ENCODE assay signal across 8 cellular contexts in genomic region chr7:129433823-129434171, GRCh38. TPM values are rescaled to one million over a fixed set of nuclear protein-coding genes. Genes with fewer than 3 reads are reported as not detected.
DNase-seq lines count a peak whose midpoint lies in the region; ATAC-seq and TF ChIP-seq lines count a peak whose summit lies in the region.

No MANE protein-coding gene starts in this region.

- no peaks in the 10 kb centered on the region for H3K79me2 ChIP-seq in OCI-LY3 (ENCODE audit: low read length)

- ATAC-seq in activated CD8-positive, alpha-beta memory T cell treated with anti-CD3 and anti-CD28 coated beads, Interleukin-2, amount 10 ng/mL, durations not matched to agents 7 days and 5 days = peak; percentile 76
- peak; percentile 62 for ATAC-seq in HG02870 (IDR thresholded peaks at IDR 0.05; ENCODE audit: unreplicated experiment)

- H3K27ac ChIP-seq in OCI-LY3 (ENCODE audit: low read length) = no peak overlapping the region

- no peak for DNase-seq in activated CD8-positive, alpha-beta memory T cell treated with anti-CD3 and anti-CD28 coated beads, Interleukin-2, amount 10 ng/mL, durations not matched to agents 7 days and 5 days
- DNase-seq in activated CD8-positive, alpha-beta memory T cell treated with anti-CD3 and anti-CD28 coated beads, Interleukin-2, amount 50 U/mL, for 48 hours = no peak
- DNase-seq in epithelial cell of esophagus (ENCODE audit: low read depth) (no peak), nephron progenitor cell (no peak), SHP77 (lab: John Stamatoyannopoulos, UW) (no peak)
- DNase-seq in activated effector memory CD4-positive, alpha-beta T cell treated with Interleukin-2 at 50 U/mL for 16 hours = no peak

- no peaks in the 10 kb centered on the region for H3K36me3 ChIP-seq in OCI-LY3 (replicated peaks; ENCODE audit: low read depth, low read length)

- H3K4me3 Mint-ChIP-seq in activated CD8-positive, alpha-beta memory T cell treated with anti-CD3 and anti-CD28 coated beads, Interleukin-2, amount 10 ng/mL, durations not matched to agents 7 days and 5 days = peak overlapping the region; percentile 91
- peak overlapping the region; percentile 89 for H3K4me3 Mint-ChIP-seq in nephron progenitor cell

- CTCF ChIA-PET in activated CD8-positive, alpha-beta memory T cell treated with anti-CD3 and anti-CD28 coated beads, Interleukin-2, amount 10 ng/mL, durations not matched to agents 7 days and 5 days (lab: Charles Lee) = interaction anchor here (0.8 to 4.5 kb wide), 15 partner anchors 9 to 396 kb away, joined by 3 to 33 read pairs (median 5); no protein-coding TSS in a partner anchor

- H3K9me3 ChIP-seq in OCI-LY3 (ENCODE audit: insufficient read depth, low read length) = no peaks in the 10 kb centered on the region

- H3K4me3 ChIP-seq in OCI-LY3 (ENCODE audit: low read length) (peak overlapping the region; percentile 91), epithelial cell of esophagus (ENCODE audit: low read length) (peak overlapping the region; percentile 78)

- H3K27me3 Mint-ChIP-seq in activated CD8-positive, alpha-beta memory T cell treated with anti-CD3 and anti-CD28 coated beads, Interleukin-2, amount 10 ng/mL, durations not matched to agents 7 days and 5 days = peaks cover 9% of the 10 kb centered on the region
- peaks cover 40% of the 10 kb centered on the region for H3K27me3 Mint-ChIP-seq in nephron progenitor cell (ENCODE audit: low read depth, poor library complexity)

- peaks cover 31% of the 10 kb centered on the region for H3K4me1 Mint-ChIP-seq in activated CD8-positive, alpha-beta memory T cell treated with anti-CD3 and anti-CD28 coated beads, Interleukin-2, amount 10 ng/mL, durations not matched to agents 7 days and 5 days
- peaks cover 33% of the 10 kb centered on the region for H3K4me1 Mint-ChIP-seq in nephron progenitor cell

- peak overlapping the region; percentile 97 for H2AFZ ChIP-seq in OCI-LY3 (ENCODE audit: low read depth, low read length)

- H4K20me1 ChIP-seq in OCI-LY3 (ENCODE audit: insufficient read depth, low read length) = no peaks in the 10 kb centered on the region

- H3K4me1 ChIP-seq in OCI-LY3 (ENCODE audit: low read length) = peaks cover 11% of the 10 kb centered on the region

- H3K27ac Mint-ChIP-seq in activated CD8-positive, alpha-beta memory T cell treated with anti-CD3 and anti-CD28 coated beads, Interleukin-2, amount 10 ng/mL, durations not matched to agents 7 days and 5 days = peak overlapping the region; percentile 82
- H3K27ac Mint-ChIP-seq in nephron progenitor cell = peak overlapping the region; percentile 78

- H3K27me3 ChIP-seq in OCI-LY3 (ENCODE audit: low read depth, low read length) = peaks cover 10% of the 10 kb centered on the region

- TF ChIP-seq CTCF in OCI-LY3 (IDR thresholded peaks at IDR 0.05; ENCODE audit: low read depth, low read length) (no peak), epithelial cell of esophagus (IDR thresholded peaks at IDR 0.05; ENCODE audit: insufficient read depth, low read depth, low read length, missing control alignments) (no peak), nephron progenitor cell (IDR thresholded peaks at IDR 0.05) (no peak)

- H3K36me3 Mint-ChIP-seq in activated CD8-positive, alpha-beta memory T cell treated with anti-CD3 and anti-CD28 coated beads, Interleukin-2, amount 10 ng/mL, durations not matched to agents 7 days and 5 days = peaks cover under 1% of the 10 kb centered on the region
- no peaks in the 10 kb centered on the region for H3K36me3 Mint-ChIP-seq in nephron progenitor cell (ENCODE audit: low read depth)

- H3K9me3 Mint-ChIP-seq in activated CD8-positive, alpha-beta memory T cell treated with anti-CD3 and anti-CD28 coated beads, Interleukin-2, amount 10 ng/mL, durations not matched to agents 7 days and 5 days (ENCODE audit: low read depth) = no peaks in the 10 kb centered on the region
- no peaks in the 10 kb centered on the region for H3K9me3 Mint-ChIP-seq in nephron progenitor cell

- peak overlapping the region; percentile 95 for H3K4me2 ChIP-seq in OCI-LY3 (ENCODE audit: low read length)

- peak overlapping the region; percentile 75 for H3K9ac ChIP-seq in OCI-LY3 (ENCODE audit: low read length)

RNA-seq across cellular contexts. Expression of gene STRIP2, which starts 0.4 kb away (rescaled TPM):
- total RNA-seq in activated CD8-positive, alpha-beta memory T cell treated with anti-CD3 and anti-CD28 coated beads, Interleukin-2, amount 10 ng/mL, durations not matched to agents 7 days and 5 days = 10 to 100 TPM; 15.6 to 19.0 TPM
